Comparison of ENCODE assay signal across 13 cellular contexts in genomic region chr2:10083692-10084566, GRCh38. TPM values are rescaled to one million over a fixed set of nuclear protein-coding genes. Genes with fewer than 3 reads are reported as not detected.
A peak's percentile ranks its signal among the peaks of the same experiment; 100 is the strongest.
DNase-seq lines count a peak whose midpoint lies in the region; ATAC-seq and TF ChIP-seq lines count a peak whose summit lies in the region.
"Had no signal": no experiment of that assay in that cellular context is flagged by ENCODE, and none has a peak within 500 bp of the region (broad histone marks: within the 10 kb centered on the region; RNA-seq: fewer than 3 reads in every experiment).

No MANE protein-coding gene starts in this region.

- POLR2A ChIA-PET in HEK293T (lab: Yijun Ruan, JAX): no interaction called here

- H3K36me3 ChIP-seq in hepatocyte (replicated peaks; ENCODE audit: insufficient read depth, low read depth) (no peaks in the 10 kb centered on the region), esophagus muscularis mucosa (no peaks in the 10 kb centered on the region)
- H3K36me3 ChIP-seq: MG63 had no signal

- H4K20me1 ChIP-seq in hepatocyte (ENCODE audit: insufficient read depth, poor library complexity, severe bottlenecking): no peaks in the 10 kb centered on the region

- no peak overlapping the region for H3K4me2 ChIP-seq in hepatocyte

- TF ChIP-seq CTCF in hepatocyte (IDR thresholded peaks at IDR 0.05; ENCODE audit: poor library complexity): no peak
- no peak for TF ChIP-seq CTCF in esophagus muscularis mucosa (IDR thresholded peaks at IDR 0.05)

- H3K4me3 ChIP-seq in hepatocyte (no peak overlapping the region), esophagus muscularis mucosa (no peak overlapping the region)
- H3K4me3 ChIP-seq: MG63 had no signal

- TF ChIP-seq POLR2A in GM18526 (IDR thresholded peaks at IDR 0.05; ENCODE audit: extremely low read depth, insufficient read length) (peak; percentile 56), esophagus muscularis mucosa (IDR thresholded peaks at IDR 0.05; ENCODE audit: low read depth) (no peak)

- no peaks in the 10 kb centered on the region for H3K9me3 ChIP-seq in hepatocyte (ENCODE audit: low read depth)
- H3K9me3 ChIP-seq in esophagus muscularis mucosa: no peaks in the 10 kb centered on the region
- H3K9me3 ChIP-seq: MG63 had no signal

- no peaks in the 10 kb centered on the region for H3K79me2 ChIP-seq in hepatocyte

- peaks cover 40% of the 10 kb centered on the region for H3K27me3 ChIP-seq in hepatocyte
- H3K27me3 ChIP-seq in esophagus muscularis mucosa: peaks cover 0 to 16% (median 0%) of the 10 kb centered on the region in 4 donors

- H2AFZ ChIP-seq in hepatocyte: no peak overlapping the region

- 62% methylated on average over 18 of the region's 18 CpGs for WGBS in hepatocyte (ENCODE audit: low lambda C conversion rate, missing lambda C conversion rate)
- 62% methylated on average over 18 of the region's 18 CpGs for WGBS in esophagus muscularis mucosa

- no peak overlapping the region for H3K27ac ChIP-seq in hepatocyte
- peak overlapping the region in 2 of 4 donors; percentile 41 to 60 for H3K27ac ChIP-seq in esophagus muscularis mucosa (replicated peaks in 1 of 4)

- no peak for TF ChIP-seq EP300 in esophagus muscularis mucosa (IDR thresholded peaks at IDR 0.05)

- CTCF ChIA-PET in HEK293T (lab: Yijun Ruan, JAX): interaction anchor here (1.3 to 1.9 kb wide), 3 partner anchors 11 to 14 kb away, joined by 6 to 15 read pairs (median 7); no protein-coding TSS in a partner anchor

- peaks cover 10% of the 10 kb centered on the region for H3K4me1 ChIP-seq in hepatocyte (ENCODE audit: insufficient read depth)
- H3K4me1 ChIP-seq in esophagus muscularis mucosa: peaks cover 6 to 40% (median 36%) of the 10 kb centered on the region in 4 donors

- ATAC-seq in GM21423 (IDR thresholded peaks at IDR 0.05; ENCODE audit: unreplicated experiment) (peak; percentile 25), HG03571 (IDR thresholded peaks at IDR 0.05; ENCODE audit: unreplicated experiment) (peak; percentile 30), GM21576 (IDR thresholded peaks at IDR 0.05; ENCODE audit: unreplicated experiment) (no peak)
- ATAC-seq: stimulated activated naive B cell treated with anti-CD40 and anti-IgM and Interleukin-4, amounts not matched to agents 10 μg/mL and 1 μg/mL and 100 μg/mL, for 72 hours; WTC11 had no signal

- intact Hi-C loops in esophagus muscularis mucosa (cut with DNase I): no loop called here

- no peaks in the 10 kb centered on the region for H3K9me2 ChIP-seq in hepatocyte (replicated peaks; ENCODE audit: insufficient read depth)

- DNase-seq in hepatocyte (ENCODE audit: low spot score) (peak; percentile 3), HEK293T (ENCODE audit: extremely low spot score) (no peak), NCI-H2107 treated with DMSO at 0.1 percent for 48 hours (lab: John Stamatoyannopoulos, UW; ENCODE audit: unreplicated experiment) (no peak), esophagus muscularis mucosa (ENCODE audit: extremely low spot score) (no peak)
- DNase-seq: effector CD8-positive, alpha-beta T cell; naive B cell; stimulated activated naive B cell treated with anti-CD40 and anti-IgM and Interleukin-4, amounts not matched to agents 10 μg/mL and 1 μg/mL and 100 μg/mL, for 72 hours had no signal

TF ChIP-seq in HEK293T, 16 proteins besides CTCF, POLR2A, EP300 and RAD21:
- no peak for TF ChIP-seq SUZ12 (IDR thresholded peaks at IDR 0.05)
TF ChIP-seq in HEK293T: peak in this region for 0.

RNA-seq across cellular contexts. Expression of gene CYS1, which starts 3.7 kb away (rescaled TPM):
- 1.6 and 2.9 TPM in 2 replicates for total RNA-seq in hepatocyte
- 0.62 and 2.7 TPM in 2 replicates for polyA plus RNA-seq in hepatocyte
- 10 to 100 TPM; 16.9 to 56.4 (median 35.4) TPM for total RNA-seq in esophagus muscularis mucosa

RNA-seq across cellular contexts. Expression of gene RRM2, which starts 38.6 kb away (rescaled TPM):
- total RNA-seq in hepatocyte: 15.2 and 20.0 TPM in 2 replicates
- 40.9 and 49.7 TPM in 2 replicates for polyA plus RNA-seq in hepatocyte
- 1 to 10 TPM in 2 of 4 donors, not detected in 2; 1.7 to 4.6 TPM for total RNA-seq in esophagus muscularis mucosa

RNA-seq across cellular contexts. Expression of gene KLF11, which starts 40.6 kb away (rescaled TPM):
- total RNA-seq in hepatocyte (8.6 and 11.3 TPM in 2 replicates), esophagus muscularis mucosa (10 to 100 TPM; 15.8 to 51.6 (median 33.9) TPM)
- 7.7 and 10.2 TPM in 2 replicates for polyA plus RNA-seq in hepatocyte
